In the genomic region with DNA sequence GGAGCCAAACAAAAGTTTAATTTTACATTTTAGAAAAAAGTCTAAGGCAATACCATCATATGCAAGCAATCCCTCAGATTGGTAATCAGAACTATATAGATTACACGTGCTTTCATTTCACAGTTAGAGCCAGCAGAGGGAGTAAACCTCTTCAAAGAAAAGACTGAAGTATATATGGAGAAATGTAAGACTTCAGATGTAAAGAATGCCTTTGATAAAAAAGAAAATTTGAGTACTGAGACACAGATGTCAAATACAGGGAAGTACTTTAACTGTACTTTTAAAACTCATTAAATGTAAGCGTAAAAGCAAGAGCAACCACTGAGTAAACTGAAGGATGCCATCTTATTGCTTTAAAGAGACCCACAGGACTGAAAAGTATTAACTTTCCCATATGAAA, we compare ENCODE assay signal across 8 cellular contexts.
DNase-seq lines count a peak whose midpoint lies in the region; ATAC-seq and TF ChIP-seq lines count a peak whose summit lies in the region.

No MANE protein-coding gene starts in this region.

- no peaks in the 10 kb centered on the region; the same call in 1 of the 2 replicates for H3F3A ChIP-seq in PC-9 (ENCODE audit: insufficient read depth, low read depth)

- peak; percentile 74 for ATAC-seq in GM19455 (IDR thresholded peaks at IDR 0.05; ENCODE audit: unreplicated experiment)
- ATAC-seq in central memory CD8-positive, alpha-beta T cell (replicated peaks; ENCODE audit: extremely low read depth, poor library complexity, severe bottlenecking) = peak; percentile 70
- ATAC-seq in GM19463 (IDR thresholded peaks at IDR 0.05; ENCODE audit: unreplicated experiment) = no peak

- H3K9me2 ChIP-seq in PC-9 (ENCODE audit: insufficient read depth) = no peaks in the 10 kb centered on the region; the same call in 1 of the 2 replicates

- H4K20me1 ChIP-seq in PC-9 (ENCODE audit: insufficient read depth) = no peaks in the 10 kb centered on the region

- H3K9me3 ChIP-seq in PC-9 (ENCODE audit: insufficient read depth, low read depth) = no peaks in the 10 kb centered on the region

- H3K27ac ChIP-seq in HL-60 (replicated peaks) (no peak overlapping the region), PC-9 (no peak overlapping the region)

- peak overlapping the region; percentile 59 for H3K27ac Mint-ChIP-seq in central memory CD8-positive, alpha-beta T cell (ENCODE audit: low read depth)

- no peak overlapping the region for H2AFZ ChIP-seq in PC-9

- TF ChIP-seq CTCF in HL-60 (IDR thresholded peaks at IDR 0.05; ENCODE audit: insufficient read depth, low read length) = peak; percentile 28
- TF ChIP-seq CTCF in PC-9 (conservative IDR thresholded peaks at IDR 0.05) = peak; percentile 80

- in situ Hi-C loops in G401 (cut with HindIII; ENCODE audit: low sequenced_read_pairs) = no loop called here

- no peak overlapping the region for H3K4me3 ChIP-seq in HL-60 (replicated peaks; ENCODE audit: insufficient read depth, low read length)
- H3K4me3 ChIP-seq in PC-9 = no peak overlapping the region

- H3K9me3 Mint-ChIP-seq in central memory CD8-positive, alpha-beta T cell = no peaks in the 10 kb centered on the region

- H3K27me3 Mint-ChIP-seq in central memory CD8-positive, alpha-beta T cell = no peaks in the 10 kb centered on the region

- H3K27me3 ChIP-seq in HL-60 (ENCODE audit: insufficient read depth, poor library complexity, severe bottlenecking) = no peaks in the 10 kb centered on the region
- H3K27me3 ChIP-seq in PC-9 (ENCODE audit: insufficient read depth, low read depth) = no peaks in the 10 kb centered on the region

- peak; percentile 43 for DNase-seq in G401 (ENCODE audit: low spot score)
- DNase-seq in HL-60 (ENCODE audit: low read depth in 1 of 2, low spot score in 1 of 2) = peak; percentile 12 to 55
- DNase-seq in PC-9 = peak; percentile 8 to 66
- DNase-seq in central memory CD8-positive, alpha-beta T cell (ENCODE audit: low spot score in 2 of 2) = no peak
- DNase-seq in midbrain (lab: John Stamatoyannopoulos, UW) = peak; percentile 23
- no peak for DNase-seq in posterior vena cava (ENCODE audit: low spot score)

- H3K4me2 ChIP-seq in PC-9 = no peak overlapping the region

- peaks cover 7% of the 10 kb centered on the region for H3K36me3 Mint-ChIP-seq in central memory CD8-positive, alpha-beta T cell (ENCODE audit: insufficient read depth)

- intact Hi-C loops in PC-9 (cut with micrococcal nuclease; ENCODE audit: unreplicated experiment) = loop anchor here (1.0 to 10.0 kb wide), 6 partner anchors 71 to 533 kb away; partner anchors contain the start of gene HEPACAM2
- intact Hi-C loops in posterior vena cava (cut with DNase I) = loop anchor here in 1 of 2 donors (10.0 kb wide), 2 partner anchors 47 to 143 kb away; partner anchors contain the start of gene CDK6

- peaks cover 21% of the 10 kb centered on the region for H3K4me1 Mint-ChIP-seq in central memory CD8-positive, alpha-beta T cell

- no peaks in the 10 kb centered on the region for H3K36me3 ChIP-seq in PC-9 (ENCODE audit: low read depth)

- H3K79me2 ChIP-seq in PC-9 (ENCODE audit: low read depth) = no peaks in the 10 kb centered on the region

- CTCF ChIA-PET in PC-9 (lab: Charles Lee) = no interaction called here

- POLR2A ChIA-PET in PC-9 (lab: Charles Lee; ENCODE audit: unreplicated experiment) = no interaction called here

- no TSS peak for BruUV-seq in PC-9 (replicated peaks; lab: Mats Ljungman, UMichigan)

- peaks cover 6% of the 10 kb centered on the region; the same call in 1 of the 2 replicates for H3K4me1 ChIP-seq in PC-9 (replicated peaks; ENCODE audit: insufficient read depth)

- no peak overlapping the region for H3K4me3 Mint-ChIP-seq in central memory CD8-positive, alpha-beta T cell

Comparison
In these comparisons a context has a peak if more than half of its experiments do, and no peak if none do; other contexts are left out.
1. DNase-seq: peak in G401 (single experiment), HL-60 (2 of 2), PC-9 (2 of 2) and midbrain (single experiment); none in central memory CD8-positive, alpha-beta T cell (0 of 2) and posterior vena cava (single experiment).